ENCODE assay signal across 17 cellular contexts in the genomic region with DNA sequence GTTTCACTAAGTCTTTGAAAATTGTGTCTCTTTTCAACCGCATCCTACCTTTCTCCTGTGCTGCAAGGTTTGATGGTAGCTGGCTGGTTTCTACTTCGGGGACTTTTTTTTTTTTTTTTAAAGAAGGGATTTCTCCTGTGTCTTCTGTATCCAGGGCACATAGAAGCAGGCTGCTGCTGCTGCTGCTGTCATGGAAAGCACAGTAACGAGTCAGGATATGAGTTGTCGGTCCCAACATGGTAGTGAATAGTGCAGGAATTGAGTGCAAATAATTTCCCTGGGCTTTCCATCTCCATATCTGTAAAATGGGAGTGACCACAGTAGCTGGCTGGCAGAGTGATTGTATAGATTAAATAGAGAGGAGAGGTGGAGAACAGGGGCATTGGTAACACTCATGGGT.
"Had no signal": no experiment of that assay in that cellular context is flagged by ENCODE, and none has a peak within 500 bp of the region (broad histone marks: within the 10 kb centered on the region; RNA-seq: fewer than 3 reads in every experiment).

No MANE protein-coding gene starts in this region.

- ATAC-seq: lower lobe of right lung; pancreas; right cardiac atrium; stimulated activated memory B cell treated with anti-CD40 and anti-IgM and Interleukin-4, amounts not matched to agents 10 μg/mL and 1 μg/mL and 100 μg/mL, for 72 hours had no signal

- H3K27me3 ChIP-seq: esophagus squamous epithelium, pancreas, tibial artery, vagina had no signal

- H3K4me1 ChIP-seq: pancreas had no signal

- H3K27me3 Mint-ChIP-seq: stimulated activated memory B cell treated with anti-CD40 and anti-IgM and Interleukin-4, amounts not matched to agents 10 μg/mL and 1 μg/mL and 100 μg/mL, for 72 hours had no signal

- H3K4me1 Mint-ChIP-seq: naive B cell; stimulated activated memory B cell treated with anti-CD40 and anti-IgM and Interleukin-4, amounts not matched to agents 10 μg/mL and 1 μg/mL and 100 μg/mL, for 72 hours had no signal

- DNase-seq: dermis blood vessel endothelial cell; esophagus squamous epithelium; left ventricle myocardium inferior; lower lobe of right lung; mesenchymal stem cell; naive B cell; occipital lobe; pancreas; right cardiac atrium; stimulated activated CD4-positive, alpha-beta T cell treated with anti-CD3 and anti-CD28 coated beads, Interleukin-4, amount 100 ng/mL, for 1 hour; tibial artery; upper lobe of left lung had no signal

- H3K4me3 ChIP-seq: esophagus squamous epithelium, left ventricle myocardium inferior, lower lobe of right lung, pancreas, tibial artery, upper lobe of left lung, vagina had no signal

- H3K9me3 Mint-ChIP-seq: nephron; stimulated activated memory B cell treated with anti-CD40 and anti-IgM and Interleukin-4, amounts not matched to agents 10 μg/mL and 1 μg/mL and 100 μg/mL, for 72 hours; stimulated activated naive CD8-positive, alpha-beta T cell treated with anti-CD3 and anti-CD28 coated beads, Interleukin-15, Interleukin-2, amounts not matched to agents 100 ng/mL and 50 ng/mL, for 24 hours had no signal

- H3K36me3 ChIP-seq: esophagus squamous epithelium, left ventricle myocardium inferior, lower lobe of right lung, pancreas, tibial artery, upper lobe of left lung, vagina had no signal

- H3K27ac Mint-ChIP-seq: nephron; progenitor cell of endocrine pancreas; stimulated activated memory B cell treated with anti-CD40 and anti-IgM and Interleukin-4, amounts not matched to agents 10 μg/mL and 1 μg/mL and 100 μg/mL, for 72 hours; stimulated activated naive CD8-positive, alpha-beta T cell treated with anti-CD3 and anti-CD28 coated beads, Interleukin-15, Interleukin-2, amounts not matched to agents 100 ng/mL and 50 ng/mL, for 24 hours had no signal

- H3K4me3 Mint-ChIP-seq: naive B cell; nephron; stimulated activated memory B cell treated with anti-CD40 and anti-IgM and Interleukin-4, amounts not matched to agents 10 μg/mL and 1 μg/mL and 100 μg/mL, for 72 hours; stimulated activated naive CD8-positive, alpha-beta T cell treated with anti-CD3 and anti-CD28 coated beads, Interleukin-15, Interleukin-2, amounts not matched to agents 100 ng/mL and 50 ng/mL, for 24 hours had no signal

- H3K27ac ChIP-seq: esophagus squamous epithelium, left ventricle myocardium inferior, lower lobe of right lung, pancreas, upper lobe of left lung, vagina had no signal

- H3K36me3 Mint-ChIP-seq: naive B cell; stimulated activated memory B cell treated with anti-CD40 and anti-IgM and Interleukin-4, amounts not matched to agents 10 μg/mL and 1 μg/mL and 100 μg/mL, for 72 hours had no signal
